ENCODE assay signal across 18 cellular contexts in genomic region chr2:5453224-5453623, GRCh38.
A peak's percentile ranks its signal among the peaks of the same experiment; 100 is the strongest.
DNase-seq lines count a peak whose midpoint lies in the region; ATAC-seq, FAIRE-seq and TF ChIP-seq lines count a peak whose summit lies in the region.
"Had no signal": no experiment of that assay in that cellular context is flagged by ENCODE, and none has a peak within 500 bp of the region (broad histone marks: within the 10 kb centered on the region; RNA-seq: fewer than 3 reads in every experiment).

No MANE protein-coding gene starts in this region.

- ATAC-seq in Right ventricle myocardium inferior (no peak), right cardiac atrium (no peak), GM19455 (IDR thresholded peaks at IDR 0.05; ENCODE audit: unreplicated experiment) (no peak)

- H3K4me3 ChIP-seq in right cardiac atrium (ENCODE audit: low read length) (no peak overlapping the region), kidney epithelial cell (ENCODE audit: low read depth, low read length) (peak overlapping the region; percentile 18), neuron (ENCODE audit: low read length) (peak overlapping the region; percentile 11)

- no peaks in the 10 kb centered on the region for H3K9me3 ChIP-seq in right cardiac atrium (ENCODE audit: control insufficient read depth, low read length)
- no peaks in the 10 kb centered on the region for H3K9me3 ChIP-seq in neuron (ENCODE audit: low read length)
- H3K9me3 ChIP-seq: BE2C had no signal

- no peak for FAIRE-seq in urothelium cell line (lab: Jason Lieb, UNC)
- FAIRE-seq: GM12892, GM18507 had no signal

- intact Hi-C loops in Right ventricle myocardium inferior (cut with DNase I) = no loop called here
- intact Hi-C loops in right cardiac atrium (cut with DNase I) = no loop called here

- 72% methylated on average over 13 of the region's 13 CpGs for WGBS in right cardiac atrium

- peak; percentile 64 for DNase-seq in Right ventricle myocardium inferior (ENCODE audit: missing footprints)
- DNase-seq in right cardiac atrium = no peak
- no peak for DNase-seq in kidney epithelial cell (ENCODE audit: low read depth)
- DNase-seq in urothelium cell line (ENCODE audit: low spot score) = peak; percentile 9
- no peak for DNase-seq in effector CD4-positive, alpha-beta T cell
- no peak for DNase-seq in DMS53 (lab: John Stamatoyannopoulos, UW)
- DNase-seq: BE2C; CD4-positive, CD25-positive, alpha-beta regulatory T cell; H7; NCI-H1417 treated with DMSO at 0.1 percent for 48 hours; NCI-H187 treated with DMSO at 0.1 percent for 48 hours; NCI-H2227 treated with DMSO at 0.1 percent for 48 hours had no signal

- no peak overlapping the region for H3K27ac ChIP-seq in right cardiac atrium (ENCODE audit: low read length)
- H3K27ac ChIP-seq: KMS-11, RWPE1 had no signal

- H3K4me1 ChIP-seq in right cardiac atrium (ENCODE audit: control insufficient read depth, insufficient read depth, low read length) (no peaks in the 10 kb centered on the region), neuron (ENCODE audit: insufficient read depth, low read length) (peaks cover 13% of the 10 kb centered on the region)
- H3K4me1 ChIP-seq: BE2C had no signal

- no peaks in the 10 kb centered on the region for H3K36me3 ChIP-seq in kidney epithelial cell (ENCODE audit: control insufficient read depth, insufficient read depth, low read length)
- no peaks in the 10 kb centered on the region for H3K36me3 ChIP-seq in neuron (ENCODE audit: insufficient read depth, low read length)
- H3K36me3 ChIP-seq: BE2C had no signal

- H2AFZ ChIP-seq in neuron (ENCODE audit: low read depth, low read length) = no peak overlapping the region

- H3K27me3 ChIP-seq in right cardiac atrium (ENCODE audit: control insufficient read depth, insufficient read depth) = no peaks in the 10 kb centered on the region
- H3K27me3 ChIP-seq in kidney epithelial cell (ENCODE audit: control insufficient read depth, insufficient read depth, low read length) = no peaks in the 10 kb centered on the region
- H3K27me3 ChIP-seq in neuron (ENCODE audit: insufficient read depth, low read length) = no peaks in the 10 kb centered on the region
- H3K27me3 ChIP-seq: BE2C had no signal

- no peak for TF ChIP-seq CTCF in kidney epithelial cell (IDR thresholded peaks at IDR 0.05; ENCODE audit: insufficient read depth, low read length, poor library complexity, severe bottlenecking)

Comparison
In these comparisons a context has a peak if more than half of its experiments do, and no peak if none do; other contexts are left out.
1. DNase-seq: peak in Right ventricle myocardium inferior (single experiment) and urothelium cell line (single experiment); none in right cardiac atrium (0 of 3), kidney epithelial cell (single experiment), effector CD4-positive, alpha-beta T cell (single experiment) and DMS53 (single experiment).